ENCODE assay signal across 1 cellular context in genomic region chr11:47186937-47187681, GRCh38.
TF ChIP-seq lines count a peak whose summit lies in the region.

No MANE protein-coding gene starts in this region.

TF ChIP-seq in H1, 55 proteins besides CTCF, POLR2A, EP300 and RAD21:
- TF ChIP-seq TAF1 (IDR thresholded peaks at IDR 0.05; ENCODE audit: low read depth, low read length) = peak; percentile 80
- TF ChIP-seq POU5F1 (IDR thresholded peaks at IDR 0.05; ENCODE audit: low read depth, low read length) = no peak
- TF ChIP-seq GABPA (IDR thresholded peaks at IDR 0.05; ENCODE audit: borderline replicate concordance, insufficient read depth, low read length) = no peak
- TF ChIP-seq SIRT6 (IDR thresholded peaks at IDR 0.05; ENCODE audit: low read length) = no peak
- no peak for TF ChIP-seq FOSL1 (IDR thresholded peaks at IDR 0.05; ENCODE audit: insufficient read depth, low read depth, low read length)
- peak; percentile 7 for TF ChIP-seq KDM1A (IDR thresholded peaks at IDR 0.05; ENCODE audit: borderline replicate concordance, low read length)
- no peak for TF ChIP-seq TEAD4 (IDR thresholded peaks at IDR 0.05; ENCODE audit: low read depth, low read length)
- no peak for TF ChIP-seq YY1 (IDR thresholded peaks at IDR 0.05; ENCODE audit: low read depth, low read length)
- TF ChIP-seq KDM4A (IDR thresholded peaks at IDR 0.05; ENCODE audit: low read depth, low read length, severe bottlenecking) = peak; percentile 69
- no peak for TF ChIP-seq KDM5A (IDR thresholded peaks at IDR 0.05; ENCODE audit: low read length)
- TF ChIP-seq POLR2AphosphoS5 (IDR thresholded peaks at IDR 0.05; ENCODE audit: low read depth, low read length) = peak; percentile 88
- TF ChIP-seq JUN (IDR thresholded peaks at IDR 0.05; ENCODE audit: low read depth, low read length) = no peak
- TF ChIP-seq USF2 (IDR thresholded peaks at IDR 0.05; ENCODE audit: low read length) = no peak
- no peak for TF ChIP-seq CHD7 (IDR thresholded peaks at IDR 0.05; ENCODE audit: insufficient replicate concordance, low read length)
- peak; percentile 88 for TF ChIP-seq ASH2L (IDR thresholded peaks at IDR 0.05; ENCODE audit: low read length)
- TF ChIP-seq CREB1 (IDR thresholded peaks at IDR 0.05) = no peak
- TF ChIP-seq BACH1 (IDR thresholded peaks at IDR 0.05; ENCODE audit: low read length) = no peak
- peak; percentile 24; the same call in 1 of the 2 replicates for TF ChIP-seq E2F6 (IDR thresholded peaks at IDR 0.05)
- peak; percentile 64 for TF ChIP-seq TBP (IDR thresholded peaks at IDR 0.05; ENCODE audit: low read depth, low read length)
- TF ChIP-seq SP4 (IDR thresholded peaks at IDR 0.05; ENCODE audit: low read length) = no peak
